Comparison of ENCODE assay signal across 23 cellular contexts in genomic region chr1:67312630-67313029, GRCh38. TPM values are rescaled to one million over a fixed set of nuclear protein-coding genes. Genes with fewer than 3 reads are reported as not detected.
A peak's percentile ranks its signal among the peaks of the same experiment; 100 is the strongest.
DNase-seq lines count a peak whose midpoint lies in the region; ATAC-seq, FAIRE-seq and TF ChIP-seq lines count a peak whose summit lies in the region.
"Had no signal": no experiment of that assay in that cellular context is flagged by ENCODE, and none has a peak within 500 bp of the region (broad histone marks: within the 10 kb centered on the region; RNA-seq: fewer than 3 reads in every experiment).

No MANE protein-coding gene starts in this region.

- H3K27me3 Mint-ChIP-seq in activated CD4-positive, alpha-beta T cell treated with anti-CD3 and anti-CD28 coated beads, Interleukin-2, amount 10 ng/mL, durations not matched to agents 24 days and 14 days: no peaks in the 10 kb centered on the region
- H3K27me3 Mint-ChIP-seq in CD14-positive monocyte (ENCODE audit: low read depth in 3 of 3): peaks cover 12 to 15% (median 13%) of the 10 kb centered on the region in 3 donors
- no peaks in the 10 kb centered on the region for H3K27me3 Mint-ChIP-seq in activated CD4-positive, alpha-beta memory T cell treated with anti-CD3 and anti-CD28 coated beads, Interleukin-2, amount 10 ng/mL, durations not matched to agents 7 days and 5 days

- H4K20me1 ChIP-seq in HepG2 (ENCODE audit: insufficient read depth, low read length): no peaks in the 10 kb centered on the region

- 34% methylated on average over 3 of the region's 3 CpGs for WGBS in HepG2 (ENCODE audit: low lambda C conversion rate)
- WGBS in esophagus muscularis mucosa: 73% methylated on average over 3 of the region's 3 CpGs

- in situ Hi-C loops in HepG2 (cut with HindIII; ENCODE audit: extremely low pct_ligation_motif_present, low pct_unique_long_range_greater_than_20kb): no loop called here

- no peak for TF ChIP-seq POLR2A in HepG2 (IDR thresholded peaks at IDR 0.05; ENCODE audit: insufficient read depth in 1 of 2, low read depth in 2 of 2, low read length in 2 of 2)
- no peak for TF ChIP-seq POLR2A in esophagus muscularis mucosa (IDR thresholded peaks at IDR 0.05; ENCODE audit: low read depth)

- TF ChIP-seq CTCF in CD14-positive monocyte (IDR thresholded peaks at IDR 0.05) (no peak), HepG2 (CRISPR knock-in tag; IDR thresholded peaks at IDR 0.05) (no peak), esophagus muscularis mucosa (IDR thresholded peaks at IDR 0.05) (no peak)

- H3K9ac ChIP-seq in HepG2 (ENCODE audit: insufficient read depth, low read depth, low read length): no peak overlapping the region

- peak overlapping the region; percentile 89 for H3K27ac Mint-ChIP-seq in activated CD4-positive, alpha-beta T cell treated with anti-CD3 and anti-CD28 coated beads, Interleukin-2, amount 10 ng/mL, durations not matched to agents 24 days and 14 days
- H3K27ac Mint-ChIP-seq in CD14-positive monocyte: peak overlapping the region in 4 of 7 donors; percentile 18 to 69 (median 60)
- H3K27ac Mint-ChIP-seq in activated CD4-positive, alpha-beta memory T cell treated with anti-CD3 and anti-CD28 coated beads, Interleukin-2, amount 10 ng/mL, durations not matched to agents 7 days and 5 days: peak overlapping the region; percentile 87

- H2AFZ ChIP-seq in HepG2 (ENCODE audit: low read length): no peak overlapping the region

- H3K4me3 ChIP-seq in HepG2 (replicated peaks in 1 of 3; ENCODE audit: insufficient read depth in 1 of 3, low read depth in 2 of 3, low read length in 3 of 3) (no peak overlapping the region), esophagus muscularis mucosa (no peak overlapping the region)
- H3K4me3 ChIP-seq: lung had no signal

- intact Hi-C loops in activated CD4-positive, alpha-beta T cell treated with anti-CD3 and anti-CD28 coated beads, Interleukin-2, amount 10 ng/mL, durations not matched to agents 24 days and 14 days (cut with micrococcal nuclease): no loop called here
- intact Hi-C loops in CD14-positive monocyte (cut with micrococcal nuclease): no loop called here
- intact Hi-C loops in HepG2 (cut with micrococcal nuclease; ENCODE audit: unreplicated experiment): no loop called here
- intact Hi-C loops in esophagus muscularis mucosa (cut with DNase I): no loop called here

- no TSS peak for BruUV-seq in HepG2 (replicated peaks; lab: Mats Ljungman, UMichigan)

- no peak for TF ChIP-seq RAD21 in HepG2 (CRISPR knock-in tag; IDR thresholded peaks at IDR 0.05)

- peak overlapping the region; percentile 97 for H3K4me3 Mint-ChIP-seq in activated CD4-positive, alpha-beta T cell treated with anti-CD3 and anti-CD28 coated beads, Interleukin-2, amount 10 ng/mL, durations not matched to agents 24 days and 14 days
- no peak overlapping the region for H3K4me3 Mint-ChIP-seq in CD14-positive monocyte
- peak overlapping the region; percentile 41 for H3K4me3 Mint-ChIP-seq in activated CD4-positive, alpha-beta memory T cell treated with anti-CD3 and anti-CD28 coated beads, Interleukin-2, amount 10 ng/mL, durations not matched to agents 7 days and 5 days
- H3K4me3 Mint-ChIP-seq: central memory CD8-positive, alpha-beta T cell had no signal

- TF ChIP-seq EP300 in HepG2 (IDR thresholded peaks at IDR 0.05; ENCODE audit: low read depth in 2 of 2, low read length in 2 of 2) (no peak), HepG2 (CRISPR knock-in tag; IDR thresholded peaks at IDR 0.05; ENCODE audit: borderline replicate concordance) (no peak), esophagus muscularis mucosa (IDR thresholded peaks at IDR 0.05) (no peak)

- H3K36me3 ChIP-seq in HepG2 (replicated peaks in 1 of 2; ENCODE audit: control insufficient read depth in 1 of 2, insufficient read depth in 2 of 2, low read length in 2 of 2): no peaks in the 10 kb centered on the region
- no peaks in the 10 kb centered on the region for H3K36me3 ChIP-seq in esophagus muscularis mucosa

- H3K4me1 Mint-ChIP-seq in activated CD4-positive, alpha-beta T cell treated with anti-CD3 and anti-CD28 coated beads, Interleukin-2, amount 10 ng/mL, durations not matched to agents 24 days and 14 days: peaks cover 53% of the 10 kb centered on the region
- H3K4me1 Mint-ChIP-seq in CD14-positive monocyte: peaks cover 29% of the 10 kb centered on the region
- peaks cover 56% of the 10 kb centered on the region for H3K4me1 Mint-ChIP-seq in activated CD4-positive, alpha-beta memory T cell treated with anti-CD3 and anti-CD28 coated beads, Interleukin-2, amount 10 ng/mL, durations not matched to agents 7 days and 5 days

- peaks cover 4% of the 10 kb centered on the region for H3K9me3 Mint-ChIP-seq in activated CD4-positive, alpha-beta T cell treated with anti-CD3 and anti-CD28 coated beads, Interleukin-2, amount 10 ng/mL, durations not matched to agents 24 days and 14 days
- H3K9me3 Mint-ChIP-seq in CD14-positive monocyte: peaks cover 0 to 6% (median 2%) of the 10 kb centered on the region in 7 donors
- H3K9me3 Mint-ChIP-seq in activated CD4-positive, alpha-beta memory T cell treated with anti-CD3 and anti-CD28 coated beads, Interleukin-2, amount 10 ng/mL, durations not matched to agents 7 days and 5 days: no peaks in the 10 kb centered on the region
- H3K9me3 Mint-ChIP-seq: central memory CD8-positive, alpha-beta T cell had no signal

- H3K36me3 Mint-ChIP-seq in activated CD4-positive, alpha-beta T cell treated with anti-CD3 and anti-CD28 coated beads, Interleukin-2, amount 10 ng/mL, durations not matched to agents 24 days and 14 days (ENCODE audit: low read depth): peaks cover 61% of the 10 kb centered on the region
- peaks cover 0 to 2% of the 10 kb centered on the region in 2 donors for H3K36me3 Mint-ChIP-seq in CD14-positive monocyte
- peaks cover 59% of the 10 kb centered on the region for H3K36me3 Mint-ChIP-seq in activated CD4-positive, alpha-beta memory T cell treated with anti-CD3 and anti-CD28 coated beads, Interleukin-2, amount 10 ng/mL, durations not matched to agents 7 days and 5 days (ENCODE audit: low read depth)

- 0 out of 5 replicates have a peak, but pooled peaks cover 0 to 9% of the 10 kb centered on the region in 2 experiments for H3K27me3 ChIP-seq in HepG2 (ENCODE audit: control insufficient read depth in 1 of 2, insufficient read depth in 2 of 2, low read length in 2 of 2)
- H3K27me3 ChIP-seq in esophagus muscularis mucosa: peaks cover 0 to 13% (median 9%) of the 10 kb centered on the region in 4 donors

- no peak for DNase-seq in activated CD4-positive, alpha-beta T cell treated with anti-CD3 and anti-CD28 coated beads, Interleukin-2, amount 10 ng/mL, durations not matched to agents 24 days and 14 days
- DNase-seq in activated CD4-positive, alpha-beta T cell treated with anti-CD3 and anti-CD28 coated beads for 48 hours: no peak
- DNase-seq in CD14-positive monocyte (ENCODE audit: low spot score) (no peak), medulla oblongata (ENCODE audit: extremely low spot score) (peak; percentile 38), HepG2 (ENCODE audit: low spot score) (no peak), esophagus muscularis mucosa (ENCODE audit: extremely low spot score) (no peak)
- DNase-seq in activated CD4-positive, alpha-beta memory T cell treated with anti-CD3 and anti-CD28 coated beads, Interleukin-2, amount 10 ng/mL, durations not matched to agents 7 days and 5 days: no peak
- DNase-seq: activated effector memory CD4-positive, alpha-beta T cell treated with anti-CD3 and anti-CD28 coated beads, Interleukin-2, amount 50 U/mL, for 16 hours; C1 segment of cervical spinal cord; erythroblast; islet precursor cell; NCI-H1417 treated with DMSO at 0.1 percent for 48 hours; NCI-H524; occipital lobe; SHP77; stimulated activated CD8-positive, alpha-beta memory T cell treated with anti-CD3 and anti-CD28 coated beads, Interleukin-4, amount 100 ng/mL, for 48 hours had no signal

- no peaks in the 10 kb centered on the region for H3K79me2 ChIP-seq in HepG2 (ENCODE audit: insufficient read depth, low read length)

- POLR2A ChIA-PET in activated CD4-positive, alpha-beta memory T cell treated with anti-CD3 and anti-CD28 coated beads, Interleukin-2, amount 10 ng/mL, durations not matched to agents 7 days and 5 days (lab: Charles Lee): interaction anchor here (9.3 kb wide), 1 partner anchor 22 kb away, joined by 114 read pairs; no protein-coding TSS in a partner anchor
- POLR2A ChIA-PET in HepG2 (lab: Yijun Ruan, JAX): no interaction called here

- H3K9me3 ChIP-seq in HepG2 (ENCODE audit: low read length) (no peaks in the 10 kb centered on the region), esophagus muscularis mucosa (no peaks in the 10 kb centered on the region)

- FAIRE-seq in HepG2 (lab: Jason Lieb, UNC): no peak
- FAIRE-seq: astrocyte, frontal cortex, urothelium cell line had no signal

- no peak for ATAC-seq in HepG2
- ATAC-seq in GM18870 (IDR thresholded peaks at IDR 0.05; ENCODE audit: unreplicated experiment): no peak

- H3K4me1 ChIP-seq in HepG2 (ENCODE audit: insufficient read depth, low read length): no peaks in the 10 kb centered on the region
- H3K4me1 ChIP-seq in esophagus muscularis mucosa: peaks cover 0 to 7% (median 6%) of the 10 kb centered on the region in 4 donors

- CTCF ChIA-PET in activated CD4-positive, alpha-beta memory T cell treated with anti-CD3 and anti-CD28 coated beads, Interleukin-2, amount 10 ng/mL, durations not matched to agents 7 days and 5 days (lab: Charles Lee): no interaction called here
- CTCF ChIA-PET in HepG2 (lab: Yijun Ruan, JAX; ENCODE audit: low intra/inter-chr PET ratio, low total read pairs): no interaction called here

- H3K27ac ChIP-seq in HepG2 (ENCODE audit: extremely low read length, insufficient read depth, low read length): no peak overlapping the region
- no peak overlapping the region for H3K27ac ChIP-seq in esophagus muscularis mucosa (replicated peaks in 1 of 4)

- no peak overlapping the region for H3K4me2 ChIP-seq in HepG2 (ENCODE audit: low read depth, low read length)

RNA-seq across cellular contexts. Expression of gene IL12RB2, which starts 5.0 kb away (rescaled TPM):
- 138 and 146 TPM in 2 replicates for total RNA-seq in activated CD4-positive, alpha-beta T cell treated with anti-CD3 and anti-CD28 coated beads, Interleukin-2, amount 10 ng/mL, durations not matched to agents 24 days and 14 days
- not detected for polyA plus RNA-seq in CD14-positive monocyte
- 10 to 100 TPM; 75.5 to 76.0 TPM for total RNA-seq in activated CD4-positive, alpha-beta memory T cell treated with anti-CD3 and anti-CD28 coated beads, Interleukin-2, amount 10 ng/mL, durations not matched to agents 7 days and 5 days
- total RNA-seq in HepG2 (2016; rRNA removed; fragmentation: Illumina TruSeq; extraction: Trizol): not detected in 2 replicates
- total RNA-seq in HepG2 (2016; cell fraction: cytosol; rRNA removed; fragmentation: Illumina TruSeq; extraction: Trizol; ENCODE audit: low read depth): not detected in 2 replicates
- not detected in 2 replicates for total RNA-seq in HepG2 (2016; cell fraction: insoluble cytoplasmic fraction; rRNA removed; fragmentation: Illumina TruSeq; extraction: Trizol)
- total RNA-seq in HepG2 (2016; cell fraction: membrane; rRNA removed; fragmentation: Illumina TruSeq; extraction: Trizol): not detected in 2 replicates
- total RNA-seq in HepG2 (2016; cell fraction: nucleus; rRNA removed; fragmentation: Illumina TruSeq; extraction: Trizol): not detected in 2 replicates
- polyA plus RNA-seq in HepG2 (2011; rRNA removed): not detected in 2 replicates
- not detected in 2 replicates for polyA plus RNA-seq in HepG2 (2011; cell fraction: cytosol; rRNA removed)
- polyA plus RNA-seq in HepG2 (2011; cell fraction: nucleus; rRNA removed): not detected in 2 replicates
- 0.04 and 0.08 TPM in 2 replicates for polyA plus RNA-seq in HepG2 (2012)
- not detected in 2 replicates for polyA plus RNA-seq in HepG2 (2016; cell fraction: cytosol; fragmentation: Illumina TruSeq; extraction: Trizol; ENCODE audit: low read depth)
- not detected in 2 replicates for polyA plus RNA-seq in HepG2 (2016; cell fraction: insoluble cytoplasmic fraction; fragmentation: Illumina TruSeq; extraction: Trizol; ENCODE audit: low read depth)
- not detected in 2 replicates for polyA plus RNA-seq in HepG2 (2016; cell fraction: membrane; fragmentation: Illumina TruSeq; extraction: Trizol; ENCODE audit: low read depth)
- not detected in 2 replicates for polyA plus RNA-seq in HepG2 (2016; cell fraction: nucleus; fragmentation: Illumina TruSeq; extraction: Trizol; ENCODE audit: insufficient read depth, low read depth)
- polyA minus RNA-seq in HepG2 (2011; rRNA and poly(A)+ RNA removed; ENCODE audit: low replicate concordance): not detected in 2 replicates
- polyA minus RNA-seq in HepG2 (2011; cell fraction: cytosol; rRNA and poly(A)+ RNA removed): not detected in 2 replicates
- not detected in 2 replicates for polyA minus RNA-seq in HepG2 (2011; cell fraction: nucleus; rRNA and poly(A)+ RNA removed)
- 1 to 10 TPM in 1 of 4 donors, under 1 TPM in 2, not detected in 1; 0.29 to 1.3 (median 0.65) TPM for total RNA-seq in esophagus muscularis mucosa
- total RNA-seq: G401 had no signal

Comparison
In these comparisons a context has a peak if more than half of its experiments do, and no peak if none do; other contexts are left out.
1. H3K4me3 Mint-ChIP-seq: peak in activated CD4-positive, alpha-beta T cell treated with anti-CD3 and anti-CD28 coated beads, Interleukin-2, amount 10 ng/mL, durations not matched to agents 24 days and 14 days (single experiment) and activated CD4-positive, alpha-beta memory T cell treated with anti-CD3 and anti-CD28 coated beads, Interleukin-2, amount 10 ng/mL, durations not matched to agents 7 days and 5 days (single experiment); none in CD14-positive monocyte (0 of 2).
2. RNA of gene IL12RB2, which starts 5.0 kb away (total RNA-seq): 138 to 146 TPM in activated CD4-positive, alpha-beta T cell treated with anti-CD3 and anti-CD28 coated beads, Interleukin-2, amount 10 ng/mL, durations not matched to agents 24 days and 14 days and 75.5 to 76.0 TPM in activated CD4-positive, alpha-beta memory T cell treated with anti-CD3 and anti-CD28 coated beads, Interleukin-2, amount 10 ng/mL, durations not matched to agents 7 days and 5 days; 0.29 to 1.3 TPM in esophagus muscularis mucosa and not detected in HepG2; every median in the first group is over 10 times any median in the second.
3. Peak in every context shown above with its lines, with median percentiles within 50 percentile points of each other: H3K27ac Mint-ChIP-seq.